Comparison of ENCODE assay signal across 8 cellular contexts in the genomic region with DNA sequence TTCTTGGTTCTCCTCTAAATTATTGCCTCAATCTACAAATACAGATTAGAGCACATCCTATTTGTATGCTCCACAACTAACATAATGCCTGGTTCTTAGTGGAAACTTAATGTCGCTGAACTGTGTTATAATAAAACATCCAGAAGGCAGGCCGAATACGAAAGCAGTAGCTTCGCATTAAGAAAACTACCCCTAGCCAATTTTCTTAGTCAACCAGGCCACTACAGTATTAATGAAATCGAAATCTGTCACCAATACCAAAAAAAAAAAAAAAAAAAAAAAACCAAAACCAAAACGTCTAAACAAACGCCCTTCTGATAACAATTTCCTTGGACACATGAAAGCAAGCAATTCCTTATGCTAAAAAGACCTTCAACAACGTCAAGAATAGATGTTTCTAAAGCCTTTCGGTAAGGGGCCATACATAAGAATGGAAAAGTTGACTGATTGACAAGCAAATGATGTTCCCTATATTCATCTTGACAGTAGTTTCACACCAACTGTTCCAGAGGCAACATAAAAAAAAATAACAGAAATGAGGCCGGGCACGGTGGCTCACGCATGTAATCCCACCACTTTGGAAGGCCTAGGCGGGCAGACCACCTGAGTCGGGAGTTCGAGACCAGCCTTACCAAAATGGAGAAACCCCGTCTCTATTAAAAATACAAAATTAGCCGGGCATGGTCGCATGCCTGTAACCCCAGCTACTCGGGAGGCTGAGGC. TPM values are rescaled to one million over a fixed set of nuclear protein-coding genes. Genes with fewer than 3 reads are reported as not detected.
DNase-seq lines count a peak whose midpoint lies in the region; ATAC-seq and TF ChIP-seq lines count a peak whose summit lies in the region.

No MANE protein-coding gene starts in this region.

- no peak overlapping the region for H4K91ac ChIP-seq in mesenchymal stem cell (ENCODE audit: low read length)

- H3K9me3 ChIP-seq in BLaER1: no peaks in the 10 kb centered on the region
- H3K9me3 ChIP-seq in MM.1S (replicated peaks; ENCODE audit: insufficient read depth, low read length): no peaks in the 10 kb centered on the region
- H3K9me3 ChIP-seq in mesenchymal stem cell (ENCODE audit: control insufficient read depth, low read length): no peaks in the 10 kb centered on the region
- H3K9me3 ChIP-seq in upper lobe of right lung: no peaks in the 10 kb centered on the region

- H2BK15ac ChIP-seq in mesenchymal stem cell (ENCODE audit: low read depth, poor library complexity, severe bottlenecking): no peak overlapping the region

- intact Hi-C loops in upper lobe of right lung (cut with DNase I): no loop called here

- no peak overlapping the region for H3K23ac ChIP-seq in mesenchymal stem cell (ENCODE audit: low read length in 2 of 2)

- no peak overlapping the region for H3K4ac ChIP-seq in mesenchymal stem cell (ENCODE audit: low read depth in 1 of 2, low read length in 2 of 2)

- H2BK5ac ChIP-seq in mesenchymal stem cell (ENCODE audit: low read depth, low read length, poor library complexity, severe bottlenecking): no peak overlapping the region

- H3K14ac ChIP-seq in mesenchymal stem cell (ENCODE audit: low read length in 2 of 2): no peak overlapping the region

- H3K36me3 ChIP-seq in BLaER1 (peaks cover 31% of the 10 kb centered on the region), MM.1S (replicated peaks; ENCODE audit: insufficient read depth, low read length) (no peaks in the 10 kb centered on the region), brain microvascular endothelial cell (replicated peaks) (no peaks in the 10 kb centered on the region), mesenchymal stem cell (ENCODE audit: control insufficient read depth in 1 of 2, insufficient read depth in 2 of 2, low read depth in 1 of 2, low read length in 2 of 2) (peaks cover 0 to 4% of the 10 kb centered on the region in 2 experiments), upper lobe of right lung (no peaks in the 10 kb centered on the region)

- no peaks in the 10 kb centered on the region for H3K27me3 ChIP-seq in BLaER1
- no peaks in the 10 kb centered on the region for H3K27me3 ChIP-seq in MM.1S (replicated peaks; ENCODE audit: insufficient read depth, low read length)
- no peaks in the 10 kb centered on the region for H3K27me3 ChIP-seq in brain microvascular endothelial cell (replicated peaks)
- no peaks in the 10 kb centered on the region for H3K27me3 ChIP-seq in mesenchymal stem cell (ENCODE audit: control insufficient read depth in 1 of 2, insufficient read depth in 1 of 2, low read length in 2 of 2)
- no peaks in the 10 kb centered on the region for H3K27me3 ChIP-seq in upper lobe of right lung

- H3K4me1 ChIP-seq in BLaER1 (peaks cover 50% of the 10 kb centered on the region), MM.1S (ENCODE audit: low read length) (peaks cover 25% of the 10 kb centered on the region), mesenchymal stem cell (ENCODE audit: control insufficient read depth, insufficient read depth, low read depth, low read length) (peaks cover 2% of the 10 kb centered on the region), upper lobe of right lung (peaks cover 38% of the 10 kb centered on the region)

- H3K4me3 ChIP-seq in BLaER1 (peak overlapping the region; percentile 96), MM.1S (ENCODE audit: low read length) (peak overlapping the region; percentile 94), brain microvascular endothelial cell (ENCODE audit: low read depth, low read length) (peak overlapping the region; percentile 71), mesenchymal stem cell (ENCODE audit: insufficient read depth in 1 of 2, low read depth in 1 of 2, low read length in 2 of 2) (peak overlapping the region; percentile 34 to 94), upper lobe of right lung (peak overlapping the region; percentile 73)

- no peak overlapping the region for H2BK120ac ChIP-seq in mesenchymal stem cell (ENCODE audit: low read depth, low read length)

- H3K27ac ChIP-seq in BLaER1: peak overlapping the region; percentile 96
- H3K27ac ChIP-seq in MM.1S (ENCODE audit: low read length): peak overlapping the region; percentile 97; the same call in 1 of the 2 replicates
- peak overlapping the region; percentile 96 for H3K27ac ChIP-seq in brain microvascular endothelial cell
- no peak overlapping the region for H3K27ac ChIP-seq in mesenchymal stem cell (ENCODE audit: low read length, poor library complexity, severe bottlenecking)
- peak overlapping the region; percentile 98 for H3K27ac ChIP-seq in upper lobe of right lung

- H3K9ac ChIP-seq in BLaER1 (peak overlapping the region; percentile 95), MM.1S (ENCODE audit: low read length) (peak overlapping the region; percentile 99; the same call in 1 of the 2 replicates), mesenchymal stem cell (ENCODE audit: low read length) (peak overlapping the region; percentile 97)

- 50% methylated on average over 16 of the region's 19 CpGs for WGBS in mesenchymal stem cell

- in situ Hi-C loops in brain microvascular endothelial cell (cut with HindIII; ENCODE audit: low pct_ligation_motif_present, low sequenced_read_pairs): no loop called here

- H2AFZ ChIP-seq in MM.1S (ENCODE audit: low read length): no peak overlapping the region
- no peak overlapping the region for H2AFZ ChIP-seq in mesenchymal stem cell (ENCODE audit: low read depth, low read length)

- H3K9me2 ChIP-seq in MM.1S (replicated peaks; ENCODE audit: insufficient read depth, low read length): no peaks in the 10 kb centered on the region

- H3K4me2 ChIP-seq in BLaER1 (peak overlapping the region; percentile 84), MM.1S (ENCODE audit: low read depth, low read length) (peak overlapping the region; percentile 81), mesenchymal stem cell (ENCODE audit: low read length, poor library complexity, severe bottlenecking) (peak overlapping the region; percentile 62)

- ATAC-seq in upper lobe of right lung (no peak), HG03139 (IDR thresholded peaks at IDR 0.05; ENCODE audit: unreplicated experiment) (no peak), HG03175 (IDR thresholded peaks at IDR 0.05; ENCODE audit: unreplicated experiment) (no peak)

- no peak for DNase-seq in MM.1S
- DNase-seq in brain microvascular endothelial cell: no peak
- DNase-seq in mesenchymal stem cell: peak; percentile 28
- DNase-seq in upper lobe of right lung: no peak
- no peak for DNase-seq in Kasumi-1 (lab: John Stamatoyannopoulos, UW)

- peaks cover 2% of the 10 kb centered on the region for H3K79me1 ChIP-seq in mesenchymal stem cell (replicated peaks; ENCODE audit: low read length, poor library complexity, severe bottlenecking)

- peaks cover 58% of the 10 kb centered on the region for H3K79me2 ChIP-seq in MM.1S (ENCODE audit: low read length)

- H2BK12ac ChIP-seq in mesenchymal stem cell (ENCODE audit: low read length in 2 of 2): no peak overlapping the region

- peaks cover 61% of the 10 kb centered on the region for H4K20me1 ChIP-seq in BLaER1
- H4K20me1 ChIP-seq in MM.1S (ENCODE audit: insufficient read depth, low read length): peaks cover 4% of the 10 kb centered on the region

- TF ChIP-seq CTCF in MM.1S (IDR thresholded peaks at IDR 0.05; ENCODE audit: low read length) (no peak), brain microvascular endothelial cell (IDR thresholded peaks at IDR 0.05; ENCODE audit: low read depth, low read length, missing control alignments) (no peak), upper lobe of right lung (IDR thresholded peaks at IDR 0.05) (no peak)

- peaks cover 8% of the 10 kb centered on the region for H3F3A ChIP-seq in MM.1S (ENCODE audit: insufficient read depth, low read length)

- no peak overlapping the region for H3K18ac ChIP-seq in mesenchymal stem cell (ENCODE audit: low read depth in 1 of 2, low read length in 2 of 2)

- no peak overlapping the region for H2AK5ac ChIP-seq in mesenchymal stem cell (ENCODE audit: low read length, severe bottlenecking)

- H4K8ac ChIP-seq in mesenchymal stem cell (ENCODE audit: low read length): no peak overlapping the region

RNA-seq across cellular contexts. Expression of a gene that starts 1.3 kb away (rescaled TPM):
- polyA plus RNA-seq in mesenchymal stem cell (2013, experiment 1 of 2): 11.0 TPM
- 13.2 TPM for polyA plus RNA-seq in mesenchymal stem cell (2013, experiment 2 of 2)
- 25.9 TPM for total RNA-seq in upper lobe of right lung
